In the genomic region with DNA sequence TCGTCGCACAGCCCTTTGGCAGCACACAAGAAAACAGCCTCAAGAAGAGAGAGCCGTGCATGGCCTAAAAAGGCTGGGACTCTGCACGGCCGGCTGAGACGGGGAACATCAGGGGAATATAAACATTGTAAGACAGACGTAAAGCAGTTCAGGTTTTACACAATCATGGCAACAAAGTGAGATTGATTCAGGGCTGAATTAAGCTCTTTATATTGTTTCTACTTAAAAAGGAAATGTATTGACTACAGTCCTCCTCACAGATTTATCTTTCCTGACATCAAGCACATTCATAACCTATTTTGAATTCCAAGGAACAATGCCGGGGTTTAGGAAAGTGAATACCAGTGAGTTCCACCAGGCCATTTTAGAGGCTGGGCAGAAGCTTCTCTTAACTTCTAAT, we compare ENCODE assay signal across 18 cellular contexts. TPM values are rescaled to one million over a fixed set of nuclear protein-coding genes. Genes with fewer than 3 reads are reported as not detected.
A peak's percentile ranks its signal among the peaks of the same experiment; 100 is the strongest.
DNase-seq lines count a peak whose midpoint lies in the region; ATAC-seq and TF ChIP-seq lines count a peak whose summit lies in the region.
"Had no signal": no experiment of that assay in that cellular context is flagged by ENCODE, and none has a peak within 500 bp of the region (broad histone marks: within the 10 kb centered on the region; RNA-seq: fewer than 3 reads in every experiment).

No MANE protein-coding gene starts in this region.

- 29 to 36% methylated on average over 8 of the region's 8 CpGs for WGBS in heart right ventricle, 2 donors

- peak overlapping the region; percentile 76 to 83 (median 82) for H3K27ac Mint-ChIP-seq in nephron
- H3K27ac Mint-ChIP-seq: activated CD4-positive, alpha-beta T cell treated with anti-CD3 and anti-CD28 coated beads for 36 hours; activated naive CD8-positive, alpha-beta T cell treated with anti-CD3 and anti-CD28 coated beads, Interleukin-2, amount 50 U/mL, for 24 hours; HFFc6; T-cell had no signal

- POLR2A ChIA-PET in GM10248 (lab: Yijun Ruan, JAX): no interaction called here

- H3K27me3 ChIP-seq in heart right ventricle (no peaks in the 10 kb centered on the region), tibial artery (no peaks in the 10 kb centered on the region)
- H3K27me3 ChIP-seq: BLaER1 had no signal

- DNase-seq in cardiac fibroblast (ENCODE audit: low read depth in 2 of 2): peak; percentile 10 to 18
- no peak for DNase-seq in heart right ventricle
- peak; percentile 49 to 89 for DNase-seq in tibial artery
- DNase-seq in GM10248 (ENCODE audit: extremely low spot score): no peak
- no peak for DNase-seq in inferior parietal cortex (ENCODE audit: extremely low spot score)
- DNase-seq: activated CD4-positive, alpha-beta T cell treated with anti-CD3 and anti-CD28 coated beads for 36 hours; activated naive CD8-positive, alpha-beta T cell treated with anti-CD3 and anti-CD28 coated beads, Interleukin-2, amount 50 U/mL, for 24 hours; DND-41; HFFc6; kidney; NCI-H187 treated with DMSO at 0.1 percent for 48 hours; NCI-H526; PC-3; T-cell had no signal

- H3K27ac ChIP-seq in heart right ventricle (peak overlapping the region; percentile 23 to 92 (median 86)), tibial artery (peak overlapping the region; percentile 88 to 89)
- H3K27ac ChIP-seq: BLaER1 had no signal

- ATAC-seq in heart right ventricle: peak in 6 of 8 donors; percentile 14 to 46 (median 33)
- ATAC-seq in GM18519 (IDR thresholded peaks at IDR 0.05; ENCODE audit: low FRiP score, unreplicated experiment): no peak
- ATAC-seq in GM21576 (IDR thresholded peaks at IDR 0.05; ENCODE audit: unreplicated experiment): no peak
- ATAC-seq: activated CD4-positive, alpha-beta T cell treated with anti-CD3 and anti-CD28 coated beads for 36 hours; activated naive CD8-positive, alpha-beta T cell treated with anti-CD3 and anti-CD28 coated beads, Interleukin-2, amount 50 U/mL, for 24 hours; PC-3; T-cell had no signal

- TF ChIP-seq CTCF in cardiac fibroblast (IDR thresholded peaks at IDR 0.05; ENCODE audit: low read depth, low read length) (no peak), heart right ventricle (IDR thresholded peaks at IDR 0.05) (no peak), nephron (IDR thresholded peaks at IDR 0.05; ENCODE audit: unreplicated experiment in 3 of 3) (no peak), tibial artery (IDR thresholded peaks at IDR 0.05) (peak in 1 of 2 experiments; percentile 32), GM10248 (IDR thresholded peaks at IDR 0.05; ENCODE audit: control extremely low read depth, extremely low read depth, low read depth, missing control alignments) (no peak)

- intact Hi-C loops in heart right ventricle (cut with DNase I) (no loop called here), tibial artery (cut with DNase I; ENCODE audit: low total_unique reads) (no loop called here)

- peaks cover 20 to 100% (median 93%) of the 10 kb centered on the region in 9 donors for H3K4me1 ChIP-seq in heart right ventricle
- H3K4me1 ChIP-seq in tibial artery: peaks cover 0 to 100% (median 86%) of the 10 kb centered on the region in 4 donors

- peaks cover 3% of the 10 kb centered on the region for H3K27me3 Mint-ChIP-seq in nephron (ENCODE audit: low read depth)
- H3K27me3 Mint-ChIP-seq: activated CD4-positive, alpha-beta T cell treated with anti-CD3 and anti-CD28 coated beads for 36 hours; activated naive CD8-positive, alpha-beta T cell treated with anti-CD3 and anti-CD28 coated beads, Interleukin-2, amount 50 U/mL, for 24 hours; T-cell had no signal

- CTCF ChIA-PET in GM10248 (lab: Yijun Ruan, JAX): interaction anchor here (0.7 to 1.3 kb wide), 2 partner anchors 9 to 162 kb away, joined by 3 to 4 read pairs; no protein-coding TSS in a partner anchor

- H3K4me1 Mint-ChIP-seq in nephron: peaks cover 36% of the 10 kb centered on the region
- H3K4me1 Mint-ChIP-seq: activated CD4-positive, alpha-beta T cell treated with anti-CD3 and anti-CD28 coated beads for 36 hours; activated naive CD8-positive, alpha-beta T cell treated with anti-CD3 and anti-CD28 coated beads, Interleukin-2, amount 50 U/mL, for 24 hours; T-cell had no signal

- H3K9me3 Mint-ChIP-seq in nephron: no peaks in the 10 kb centered on the region
- H3K9me3 Mint-ChIP-seq: activated naive CD8-positive, alpha-beta T cell treated with anti-CD3 and anti-CD28 coated beads, Interleukin-2, amount 50 U/mL, for 24 hours; HFFc6; T-cell had no signal

- no peaks in the 10 kb centered on the region for H3K36me3 Mint-ChIP-seq in nephron (ENCODE audit: low read depth)
- H3K36me3 Mint-ChIP-seq: T-cell had no signal

- H3K9me3 ChIP-seq in heart right ventricle (no peaks in the 10 kb centered on the region), tibial artery (no peaks in the 10 kb centered on the region)
- H3K9me3 ChIP-seq: BLaER1 had no signal

- H3K36me3 ChIP-seq in heart right ventricle (peaks cover 0 to 4% (median 0%) of the 10 kb centered on the region in 9 donors), tibial artery (peaks cover 0 to 5% (median 0%) of the 10 kb centered on the region in 3 donors)
- H3K36me3 ChIP-seq: BLaER1 had no signal

- H3K4me3 ChIP-seq in cardiac fibroblast (replicated peaks in 1 of 2; ENCODE audit: low read depth in 2 of 2, low read length in 2 of 2) (no peak overlapping the region), heart right ventricle (no peak overlapping the region), tibial artery (peak overlapping the region in 1 of 2 donors; percentile 20)
- H3K4me3 ChIP-seq: BLaER1 had no signal

- no peak overlapping the region for H3K4me3 Mint-ChIP-seq in nephron
- H3K4me3 Mint-ChIP-seq: activated CD4-positive, alpha-beta T cell treated with anti-CD3 and anti-CD28 coated beads for 36 hours; activated naive CD8-positive, alpha-beta T cell treated with anti-CD3 and anti-CD28 coated beads, Interleukin-2, amount 50 U/mL, for 24 hours; HFFc6; T-cell had no signal

RNA-seq across cellular contexts. Expression of a gene that starts 25.2 kb away (rescaled TPM):
- 1,000 to 10,000 TPM in 6 of 10 donors, 100 to 1,000 TPM in 4; 528 to 1,253 (median 1,130) TPM for total RNA-seq in heart right ventricle
- polyA plus RNA-seq in heart right ventricle: 100 to 1,000 TPM; 140 to 350 TPM

Comparison
In these comparisons a context has a peak if more than half of its experiments do, and no peak if none do; other contexts are left out.
1. DNase-seq: peak in cardiac fibroblast (2 of 2) and tibial artery (2 of 2); none in heart right ventricle (0 of 2), GM10248 (single experiment) and inferior parietal cortex (single experiment).
2. ATAC-seq: peak in heart right ventricle (6 of 8); none in GM18519 (single experiment) and GM21576 (single experiment).